In genomic region chr1:58783090-58783992, GRCh38 we compare ENCODE assay signal across 8 cellular contexts. TPM values are rescaled to one million over a fixed set of nuclear protein-coding genes. Genes with fewer than 3 reads are reported as not detected.
DNase-seq lines count a peak whose midpoint lies in the region; ATAC-seq and TF ChIP-seq lines count a peak whose summit lies in the region.

No MANE protein-coding gene starts in this region.

- peaks cover 14% of the 10 kb centered on the region for H3K36me3 ChIP-seq in OCI-LY3 (replicated peaks; ENCODE audit: low read depth, low read length)
- H3K36me3 ChIP-seq in left ventricle myocardium inferior = peaks cover 16% of the 10 kb centered on the region
- no peaks in the 10 kb centered on the region for H3K36me3 ChIP-seq in aorta (ENCODE audit: control insufficient read depth in 1 of 2, insufficient read depth in 2 of 2, low read length in 1 of 2)

- H3K4me1 ChIP-seq in OCI-LY3 (ENCODE audit: low read length) (peaks cover 19% of the 10 kb centered on the region), left ventricle myocardium inferior (peaks cover 58% of the 10 kb centered on the region), aorta (ENCODE audit: control insufficient read depth in 1 of 2, insufficient read depth in 2 of 2, low read length in 2 of 2) (no peaks in the 10 kb centered on the region)

- 0 out of 2 replicates have a peak, but pooled peaks cover 3% of the 10 kb centered on the region for H4K20me1 ChIP-seq in OCI-LY3 (ENCODE audit: insufficient read depth, low read length)

- H3K27ac ChIP-seq in OCI-LY3 (ENCODE audit: low read length) (peak overlapping the region; percentile 76), left ventricle myocardium inferior (replicated peaks) (peak overlapping the region; percentile 99), aorta (ENCODE audit: low read depth in 1 of 2, low read length in 2 of 2) (peak overlapping the region; percentile 91 to 100)

- ATAC-seq in HG02970 (IDR thresholded peaks at IDR 0.05; ENCODE audit: low FRiP score, unreplicated experiment) = peak; percentile 1
- peak; percentile 4 for ATAC-seq in activated naive CD8-positive, alpha-beta T cell treated with anti-CD3 and anti-CD28 coated beads, Interleukin-2, amount 10 ng/mL, durations not matched to agents 7 days and 5 days (ENCODE audit: low read depth)
- peak; percentile 28 for ATAC-seq in aorta (ENCODE audit: low FRiP score)

- H3K79me2 ChIP-seq in OCI-LY3 (ENCODE audit: low read length) = peaks cover 19% of the 10 kb centered on the region

- POLR2A ChIA-PET in activated naive CD8-positive, alpha-beta T cell treated with anti-CD3 and anti-CD28 coated beads, Interleukin-2, amount 10 ng/mL, durations not matched to agents 7 days and 5 days (lab: Charles Lee) = interaction anchor here (0.7 to 3.8 kb wide), 48 partner anchors 10 to 1032 kb away, joined by 3 to 45 read pairs (median 4); partner anchors contain the start of genes FGGY, HOOK1 and MYSM1

- peaks cover 26% of the 10 kb centered on the region for H3K36me3 Mint-ChIP-seq in activated naive CD8-positive, alpha-beta T cell treated with anti-CD3 and anti-CD28 coated beads, Interleukin-2, amount 10 ng/mL, durations not matched to agents 7 days and 5 days
- H3K36me3 Mint-ChIP-seq in progenitor cell of endocrine pancreas (ENCODE audit: insufficient read depth) = peaks cover 17% of the 10 kb centered on the region

- H3K9me3 Mint-ChIP-seq in activated naive CD8-positive, alpha-beta T cell treated with anti-CD3 and anti-CD28 coated beads, Interleukin-2, amount 10 ng/mL, durations not matched to agents 7 days and 5 days = peaks cover 4% of the 10 kb centered on the region
- peaks cover 2% of the 10 kb centered on the region for H3K9me3 Mint-ChIP-seq in progenitor cell of endocrine pancreas (ENCODE audit: low read depth)

- no peaks in the 10 kb centered on the region for H3K27me3 Mint-ChIP-seq in activated naive CD8-positive, alpha-beta T cell treated with anti-CD3 and anti-CD28 coated beads, Interleukin-2, amount 10 ng/mL, durations not matched to agents 7 days and 5 days
- H3K27me3 Mint-ChIP-seq in progenitor cell of endocrine pancreas = no peaks in the 10 kb centered on the region

- H3K4me3 ChIP-seq in OCI-LY3 (ENCODE audit: low read length) (peak overlapping the region; percentile 85), left ventricle myocardium inferior (peak overlapping the region; percentile 94), aorta (ENCODE audit: low read length in 2 of 2) (peak overlapping the region; percentile 93 to 94)

- peak overlapping the region; percentile 84 for H3K9ac ChIP-seq in OCI-LY3 (ENCODE audit: low read length)

- H3K4me3 Mint-ChIP-seq in activated naive CD8-positive, alpha-beta T cell treated with anti-CD3 and anti-CD28 coated beads, Interleukin-2, amount 10 ng/mL, durations not matched to agents 7 days and 5 days = peak overlapping the region; percentile 93
- peak overlapping the region; percentile 98 for H3K4me3 Mint-ChIP-seq in progenitor cell of endocrine pancreas (ENCODE audit: low read depth)

- H3K9me3 ChIP-seq in OCI-LY3 (ENCODE audit: insufficient read depth, low read length) (no peaks in the 10 kb centered on the region), left ventricle myocardium inferior (replicated peaks) (peaks cover 6% of the 10 kb centered on the region), aorta (ENCODE audit: control insufficient read depth, low read length) (no peaks in the 10 kb centered on the region)

- H3K4me1 Mint-ChIP-seq in activated naive CD8-positive, alpha-beta T cell treated with anti-CD3 and anti-CD28 coated beads, Interleukin-2, amount 10 ng/mL, durations not matched to agents 7 days and 5 days = peaks cover 18% of the 10 kb centered on the region
- peaks cover 25% of the 10 kb centered on the region for H3K4me1 Mint-ChIP-seq in progenitor cell of endocrine pancreas (ENCODE audit: low read depth)

- H3K4me2 ChIP-seq in OCI-LY3 (ENCODE audit: low read length) = peak overlapping the region; percentile 86

- TF ChIP-seq CTCF in OCI-LY3 (IDR thresholded peaks at IDR 0.05; ENCODE audit: low read depth, low read length) (no peak), left ventricle myocardium inferior (IDR thresholded peaks at IDR 0.05; ENCODE audit: borderline replicate concordance) (no peak), progenitor cell of endocrine pancreas (IDR thresholded peaks at IDR 0.05; ENCODE audit: unreplicated experiment) (no peak)

- no peak overlapping the region for H2AFZ ChIP-seq in OCI-LY3 (ENCODE audit: low read depth, low read length)

- DNase-seq in SKM-1 treated with dmso at 0.1 percent for 144 hours (lab: John Stamatoyannopoulos, UW; ENCODE audit: unreplicated experiment) = peak; percentile 42
- no peak for DNase-seq in SKM-1 (lab: John Stamatoyannopoulos, UW; ENCODE audit: unreplicated experiment)
- DNase-seq in activated naive CD8-positive, alpha-beta T cell treated with anti-CD3 and anti-CD28 coated beads, Interleukin-2, amount 10 ng/mL, durations not matched to agents 7 days and 5 days = peak; percentile 78
- peak; percentile 50 for DNase-seq in left ventricle myocardium inferior
- DNase-seq in progenitor cell of endocrine pancreas (ENCODE audit: low spot score, unreplicated experiment) = peak; percentile 41
- DNase-seq in aorta = peak; percentile 82 to 87

- 0% methylated on average over 64 to 86 of the region's 86 CpGs for WGBS in aorta, 2 donors

- intact Hi-C loops in left ventricle myocardium inferior (cut with micrococcal nuclease) = loop anchor here (10.0 kb wide), 4 partner anchors 121 to 911 kb away; partner anchors contain the start of gene FGGY
- intact Hi-C loops in aorta (cut with DNase I) = loop anchor here (2.0 to 10.0 kb wide), 5 partner anchors 231 to 915 kb away; no protein-coding TSS in a partner anchor

- no peaks in the 10 kb centered on the region for H3K27me3 ChIP-seq in OCI-LY3 (ENCODE audit: low read depth, low read length)
- H3K27me3 ChIP-seq in left ventricle myocardium inferior (ENCODE audit: low read depth) = no peaks in the 10 kb centered on the region
- H3K27me3 ChIP-seq in aorta (ENCODE audit: control insufficient read depth in 1 of 2, insufficient read depth in 2 of 2, low read length in 1 of 2) = no peaks in the 10 kb centered on the region

- peak overlapping the region; percentile 99 for H3K27ac Mint-ChIP-seq in activated naive CD8-positive, alpha-beta T cell treated with anti-CD3 and anti-CD28 coated beads, Interleukin-2, amount 10 ng/mL, durations not matched to agents 7 days and 5 days
- peak overlapping the region; percentile 100 for H3K27ac Mint-ChIP-seq in progenitor cell of endocrine pancreas

RNA-seq across cellular contexts. Expression of gene JUN, which starts 0.5 kb away (rescaled TPM):
- 10 to 100 TPM; 73.4 to 75.7 TPM for total RNA-seq in activated naive CD8-positive, alpha-beta T cell treated with anti-CD3 and anti-CD28 coated beads, Interleukin-2, amount 10 ng/mL, durations not matched to agents 7 days and 5 days
- total RNA-seq in left ventricle myocardium inferior = 101 TPM
- total RNA-seq in progenitor cell of endocrine pancreas = 93.8 and 107 TPM in 2 replicates
- total RNA-seq in aorta = 100 to 1,000 TPM; 101 to 275 TPM
- polyA plus RNA-seq in aorta = 100 to 1,000 TPM in 1 of 2 donors, 10 to 100 TPM in 1; 31.3 to 114 TPM
